ENCODE assay signal across 1 cellular context in genomic region chr13:19665427-19665859, GRCh38.
A peak's percentile ranks its signal among the peaks of the same experiment; 100 is the strongest.
TF ChIP-seq lines count a peak whose summit lies in the region.

No MANE protein-coding gene starts in this region.

TF ChIP-seq in HepG2, 621 proteins besides CTCF, POLR2A, EP300 and RAD21:
- TF ChIP-seq ZNF580 (CRISPR knock-in tag; IDR thresholded peaks at IDR 0.05; ENCODE audit: borderline replicate concordance, low read depth), result no peak
- TF ChIP-seq ETV5 (CRISPR knock-in tag; IDR thresholded peaks at IDR 0.05; ENCODE audit: borderline replicate concordance), result no peak
- TF ChIP-seq ZNF674 (CRISPR knock-in tag; IDR thresholded peaks at IDR 0.05; ENCODE audit: low read depth), result no peak
- TF ChIP-seq SUZ12 (IDR thresholded peaks at IDR 0.05; ENCODE audit: low read depth, low read length), result no peak
- peak; percentile 52 for TF ChIP-seq AGO2 (optimal IDR thresholded peaks at IDR 0.05; ENCODE audit: low read depth, low read length)
- TF ChIP-seq ESRRA (CRISPR knock-in tag; IDR thresholded peaks at IDR 0.05; ENCODE audit: low read depth), result no peak
- TF ChIP-seq HOXA5 (CRISPR knock-in tag; IDR thresholded peaks at IDR 0.05), result no peak
- no peak for TF ChIP-seq TGIF2 (CRISPR knock-in tag; IDR thresholded peaks at IDR 0.05)
